ENCODE assay signal across 29 cellular contexts in genomic region chrX:17161991-17162390, GRCh38.
"Had no signal": no experiment of that assay in that cellular context is flagged by ENCODE, and none has a peak within 500 bp of the region (broad histone marks: within the 10 kb centered on the region; RNA-seq: fewer than 3 reads in every experiment).

No MANE protein-coding gene starts in this region.

- H3K27ac ChIP-seq: adrenal gland, body of pancreas, esophagus muscularis mucosa had no signal

- H3K4me3 ChIP-seq: adrenal gland, body of pancreas, esophagus muscularis mucosa had no signal

- H3K9me3 ChIP-seq: body of pancreas had no signal

- ATAC-seq: activated CD4-positive, alpha-beta T cell treated with anti-CD3 and anti-CD28 coated beads for 36 hours; activated CD8-positive, alpha-beta memory T cell treated with anti-CD3 and anti-CD28 coated beads, Interleukin-2, amount 10 ng/mL, durations not matched to agents 7 days and 5 days; activated CD8-positive, alpha-beta T cell treated with anti-CD3 and anti-CD28 coated beads, Interleukin-2, amount 10 ng/mL, durations not matched to agents 7 days and 5 days; activated naive CD8-positive, alpha-beta T cell treated with anti-CD3 and anti-CD28 coated beads, Interleukin-2, amount 50 U/mL, for 24 hours; body of pancreas; effector memory CD8-positive, alpha-beta T cell; T-helper 17 cell had no signal

- H3K36me3 ChIP-seq: adrenal gland, esophagus muscularis mucosa had no signal

- DNase-seq: activated CD4-positive, alpha-beta memory T cell treated with anti-CD3 and anti-CD28 coated beads for 36 hours; activated CD4-positive, alpha-beta T cell treated with anti-CD3 and anti-CD28 coated beads for 36 hours; activated CD4-positive, alpha-beta T cell treated with anti-CD3 and anti-CD28 coated beads, Interleukin-2, amount 10 ng/mL, durations not matched to agents 24 days and 14 days; activated CD4-positive, CD25-positive, alpha-beta regulatory T cell; activated CD4-positive, CD25-positive, alpha-beta regulatory T cell treated with anti-CD3 and anti-CD28 coated beads, Interleukin-2, amount 50 U/mL, for 72 hours; activated CD8-positive, alpha-beta memory T cell treated with anti-CD3 and anti-CD28 coated beads, Interleukin-2, amount 10 ng/mL, durations not matched to agents 7 days and 5 days; activated CD8-positive, alpha-beta memory T cell treated with anti-CD3 and anti-CD28 coated beads, Interleukin-2, amount 50 U/mL, for 4 hours; activated CD8-positive, alpha-beta T cell treated with anti-CD3 and anti-CD28 coated beads, Interleukin-2, amount 10 ng/mL, durations not matched to agents 7 days and 5 days; activated effector memory CD4-positive, alpha-beta T cell treated with anti-CD3 and anti-CD28 coated beads, Interleukin-2, amount 50 U/mL, for 16 hours; activated naive CD4-positive, alpha-beta T cell treated with anti-CD3 and anti-CD28 coated beads for 36 hours; activated naive CD8-positive, alpha-beta T cell treated with anti-CD3 and anti-CD28 coated beads for 36 hours; activated naive CD8-positive, alpha-beta T cell treated with anti-CD3 and anti-CD28 coated beads, Interleukin-2, amount 50 U/mL, for 24 hours; activated T-cell treated with anti-CD3 and anti-CD28 coated beads, Interleukin-2, amount 50 U/mL, for 1 hour; activated T-cell treated with anti-CD3 and anti-CD28 coated beads, Interleukin-2, amount 50 U/mL, for 48 hours; adrenal gland; amygdala; aorta; body of pancreas; caudate nucleus; cortex of kidney; dermis blood vessel endothelial cell; effector CD4-positive, alpha-beta T cell; effector memory CD8-positive, alpha-beta T cell; erythroblast; head of caudate nucleus; T-helper 17 cell had no signal

- H3K27me3 ChIP-seq: adrenal gland, body of pancreas, esophagus muscularis mucosa had no signal

- H3K4me1 ChIP-seq: adrenal gland, body of pancreas, esophagus muscularis mucosa had no signal

- FAIRE-seq: colon, frontal cortex had no signal
